Comparison of ENCODE assay signal across 13 cellular contexts in the genomic region with DNA sequence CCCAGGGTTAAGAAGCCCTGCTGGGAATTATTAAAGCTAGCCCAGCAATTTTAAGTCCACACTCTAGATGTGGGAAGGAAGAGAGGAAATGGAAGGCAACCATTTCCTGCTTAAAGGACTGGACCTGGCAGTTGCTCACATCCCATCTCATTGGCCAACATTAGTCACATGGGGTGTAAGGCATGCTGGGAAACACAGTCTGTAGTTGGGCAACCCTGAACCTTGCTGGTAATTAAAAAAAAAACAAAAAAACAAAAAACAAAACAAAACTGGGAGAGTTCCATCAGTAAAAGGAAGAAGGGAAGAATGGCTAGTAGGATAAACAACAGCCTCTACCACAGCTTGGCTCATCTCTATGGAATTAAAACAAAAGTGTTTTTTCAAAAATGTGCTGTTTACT.
A peak's percentile ranks its signal among the peaks of the same experiment; 100 is the strongest.
DNase-seq lines count a peak whose midpoint lies in the region; ATAC-seq, FAIRE-seq and TF ChIP-seq lines count a peak whose summit lies in the region.
"Had no signal": no experiment of that assay in that cellular context is flagged by ENCODE, and none has a peak within 500 bp of the region (broad histone marks: within the 10 kb centered on the region; RNA-seq: fewer than 3 reads in every experiment).

No MANE protein-coding gene starts in this region.

- H3K36me3 ChIP-seq in HepG2 (replicated peaks in 1 of 2; ENCODE audit: control insufficient read depth in 1 of 2, insufficient read depth in 2 of 2, low read length in 2 of 2): no peaks in the 10 kb centered on the region
- no peaks in the 10 kb centered on the region for H3K36me3 ChIP-seq in right lobe of liver
- H3K36me3 ChIP-seq in endodermal cell (ENCODE audit: control insufficient read depth, insufficient read depth, low read length): no peaks in the 10 kb centered on the region

- H3K4me1 ChIP-seq in HepG2 (ENCODE audit: insufficient read depth, low read length) (peaks cover 22% of the 10 kb centered on the region), right lobe of liver (peaks cover 0 to 7% (median 2%) of the 10 kb centered on the region in 4 donors), endodermal cell (ENCODE audit: control insufficient read depth, insufficient read depth, low read length) (peaks cover 12% of the 10 kb centered on the region)

- no peaks in the 10 kb centered on the region for H3K79me2 ChIP-seq in HepG2 (ENCODE audit: insufficient read depth, low read length)

- BruUV-seq in HepG2 (replicated peaks; lab: Mats Ljungman, UMichigan): no TSS peak

- no peak overlapping the region for H3K4me2 ChIP-seq in HepG2 (ENCODE audit: low read depth, low read length)

- H3K27ac ChIP-seq in HepG2 (ENCODE audit: extremely low read length, insufficient read depth, low read length) (no peak overlapping the region), right lobe of liver (no peak overlapping the region), endodermal cell (ENCODE audit: low read depth, low read length) (no peak overlapping the region)
- H3K27ac ChIP-seq: RWPE1 had no signal

- H3K4me3 ChIP-seq in HepG2 (replicated peaks in 1 of 3; ENCODE audit: insufficient read depth in 1 of 3, low read depth in 2 of 3, low read length in 3 of 3): no peak overlapping the region
- no peak overlapping the region for H3K4me3 ChIP-seq in right lobe of liver
- H3K4me3 ChIP-seq in endodermal cell (ENCODE audit: low read length): no peak overlapping the region
- H3K4me3 ChIP-seq: mucosa of descending colon had no signal

- no peak overlapping the region for H2AFZ ChIP-seq in HepG2 (ENCODE audit: low read length)

- H3K4me3 Mint-ChIP-seq in endodermal cell: no peak overlapping the region
- no peak overlapping the region for H3K4me3 Mint-ChIP-seq in nephron progenitor cell
- H3K4me3 Mint-ChIP-seq: B cell had no signal

- CTCF ChIA-PET in HepG2 (lab: Yijun Ruan, JAX; ENCODE audit: low intra/inter-chr PET ratio, low total read pairs): no interaction called here

- H3K9me3 Mint-ChIP-seq in endodermal cell (peaks cover 8% of the 10 kb centered on the region), nephron progenitor cell (peaks cover 11% of the 10 kb centered on the region)

- H3K27me3 Mint-ChIP-seq in endodermal cell (ENCODE audit: insufficient read depth): no peaks in the 10 kb centered on the region
- no peaks in the 10 kb centered on the region for H3K27me3 Mint-ChIP-seq in nephron progenitor cell (ENCODE audit: low read depth, poor library complexity)
- H3K27me3 Mint-ChIP-seq: B cell had no signal

- no peaks in the 10 kb centered on the region for H3K27me3 ChIP-seq in HepG2 (ENCODE audit: control insufficient read depth in 1 of 2, insufficient read depth in 2 of 2, low read length in 2 of 2)
- no peaks in the 10 kb centered on the region for H3K27me3 ChIP-seq in right lobe of liver
- no peaks in the 10 kb centered on the region for H3K27me3 ChIP-seq in endodermal cell (ENCODE audit: control insufficient read depth, insufficient read depth, low read length, poor library complexity, severe bottlenecking)

- TF ChIP-seq POLR2A in HepG2 (IDR thresholded peaks at IDR 0.05; ENCODE audit: insufficient read depth in 1 of 2, low read depth in 2 of 2, low read length in 2 of 2): no peak
- TF ChIP-seq POLR2A in right lobe of liver (IDR thresholded peaks at IDR 0.05): no peak

- peaks cover 8% of the 10 kb centered on the region for H3K36me3 Mint-ChIP-seq in endodermal cell (ENCODE audit: low read depth)
- peaks cover 13% of the 10 kb centered on the region for H3K36me3 Mint-ChIP-seq in nephron progenitor cell (ENCODE audit: low read depth)

- no peak for FAIRE-seq in HepG2 (lab: Jason Lieb, UNC)
- FAIRE-seq in RCC 7860 (lab: Jason Lieb, UNC): no peak

- intact Hi-C loops in HepG2 (cut with micrococcal nuclease; ENCODE audit: unreplicated experiment) (no loop called here), right lobe of liver (cut with DNase I) (no loop called here)

- H3K9me3 ChIP-seq in HepG2 (ENCODE audit: low read length) (no peaks in the 10 kb centered on the region), right lobe of liver (no peaks in the 10 kb centered on the region), endodermal cell (ENCODE audit: control insufficient read depth, low read length) (no peaks in the 10 kb centered on the region)
- H3K9me3 ChIP-seq: mucosa of descending colon had no signal

- in situ Hi-C loops in HepG2 (cut with HindIII; ENCODE audit: extremely low pct_ligation_motif_present, low pct_unique_long_range_greater_than_20kb) (no loop called here), KBM-7 (cut with MboI; ENCODE audit: low pct_unique_long_range_greater_than_20kb, low sequenced_read_pairs) (no loop called here)

- DNase-seq in HepG2 (ENCODE audit: low spot score) (no peak), right lobe of liver (no peak), endodermal cell (no peak), nephron progenitor cell (no peak), globus pallidus (ENCODE audit: low spot score) (no peak), RCC 7860 (ENCODE audit: low spot score) (no peak), KBM-7 (no peak)
- no peak for DNase-seq in activated naive CD4-positive, alpha-beta T cell (lab: John Stamatoyannopoulos, UW)
- DNase-seq: effector memory CD4-positive, alpha-beta T cell; mucosa of descending colon; NCI-H345 had no signal

- no peak for ATAC-seq in HepG2
- no peak for ATAC-seq in right lobe of liver
- ATAC-seq: mucosa of descending colon had no signal

- POLR2A ChIA-PET in HepG2 (lab: Yijun Ruan, JAX): interaction anchor here (1.8 kb wide), 1 partner anchor 29 kb away, joined by 4 read pairs; no protein-coding TSS in a partner anchor

- H3K27ac Mint-ChIP-seq in endodermal cell (peak overlapping the region; percentile 72), nephron progenitor cell (peak overlapping the region; percentile 96)
- H3K27ac Mint-ChIP-seq: B cell had no signal

- H4K20me1 ChIP-seq in HepG2 (ENCODE audit: insufficient read depth, low read length): no peaks in the 10 kb centered on the region

- no peak overlapping the region for H3K9ac ChIP-seq in HepG2 (ENCODE audit: insufficient read depth, low read depth, low read length)
- H3K9ac ChIP-seq in endodermal cell (ENCODE audit: extremely low read depth, low read length, poor library complexity, severe bottlenecking): no peak overlapping the region

- H3K4me1 Mint-ChIP-seq in endodermal cell: peaks cover 29% of the 10 kb centered on the region
- peaks cover 65% of the 10 kb centered on the region for H3K4me1 Mint-ChIP-seq in nephron progenitor cell
- H3K4me1 Mint-ChIP-seq: B cell had no signal

- TF ChIP-seq EP300 in HepG2 (IDR thresholded peaks at IDR 0.05; ENCODE audit: low read depth in 2 of 2, low read length in 2 of 2): no peak
- no peak for TF ChIP-seq EP300 in HepG2 (CRISPR knock-in tag; IDR thresholded peaks at IDR 0.05; ENCODE audit: borderline replicate concordance)

- TF ChIP-seq CTCF in HepG2 (CRISPR knock-in tag; IDR thresholded peaks at IDR 0.05): no peak
- TF ChIP-seq CTCF in right lobe of liver (IDR thresholded peaks at IDR 0.05): no peak
- TF ChIP-seq CTCF in endodermal cell (conservative IDR thresholded peaks at IDR 0.05): no peak
- TF ChIP-seq CTCF in nephron progenitor cell (IDR thresholded peaks at IDR 0.05): no peak

- no peak for TF ChIP-seq RAD21 in HepG2 (CRISPR knock-in tag; IDR thresholded peaks at IDR 0.05)

TF ChIP-seq in HepG2, 621 proteins besides CTCF, POLR2A, EP300 and RAD21:
- TF ChIP-seq CC2D1A (CRISPR knock-in tag; IDR thresholded peaks at IDR 0.05) (no peak), ZNF143 (CRISPR knock-in tag; IDR thresholded peaks at IDR 0.05) (peak; percentile 28; the same call in 1 of the 2 replicates), HNRNPUL1 (IDR thresholded peaks at IDR 0.05; ENCODE audit: low read depth, low read length) (no peak), ZNF383 (CRISPR knock-in tag; IDR thresholded peaks at IDR 0.05; ENCODE audit: borderline replicate concordance) (no peak), NFYC (CRISPR knock-in tag; IDR thresholded peaks at IDR 0.05) (peak; percentile 38; the same call in 1 of the 2 replicates), RFX1 (IDR thresholded peaks at IDR 0.05) (no peak), ZNF747 (CRISPR knock-in tag; IDR thresholded peaks at IDR 0.05; ENCODE audit: borderline replicate concordance) (no peak)
- TF ChIP-seq, protein P1, sequence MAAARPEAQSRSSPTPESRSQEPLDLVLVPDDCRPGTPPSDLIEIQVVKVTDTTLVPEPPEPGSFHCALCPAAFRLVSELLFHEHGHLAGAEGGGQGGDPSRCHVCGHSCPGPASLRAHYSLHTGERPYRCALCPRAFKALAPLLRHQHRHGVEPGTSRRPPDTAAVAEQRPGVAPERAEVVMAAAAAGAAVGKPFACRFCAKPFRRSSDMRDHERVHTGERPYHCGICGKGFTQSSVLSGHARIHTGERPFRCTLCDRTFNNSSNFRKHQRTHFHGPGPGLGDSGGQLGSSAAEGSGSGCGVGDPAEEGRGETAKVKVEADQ (CRISPR knock-in tag; IDR thresholded peaks at IDR 0.05; ENCODE audit: borderline replicate concordance): no peak
- TF ChIP-seq, protein P2, sequence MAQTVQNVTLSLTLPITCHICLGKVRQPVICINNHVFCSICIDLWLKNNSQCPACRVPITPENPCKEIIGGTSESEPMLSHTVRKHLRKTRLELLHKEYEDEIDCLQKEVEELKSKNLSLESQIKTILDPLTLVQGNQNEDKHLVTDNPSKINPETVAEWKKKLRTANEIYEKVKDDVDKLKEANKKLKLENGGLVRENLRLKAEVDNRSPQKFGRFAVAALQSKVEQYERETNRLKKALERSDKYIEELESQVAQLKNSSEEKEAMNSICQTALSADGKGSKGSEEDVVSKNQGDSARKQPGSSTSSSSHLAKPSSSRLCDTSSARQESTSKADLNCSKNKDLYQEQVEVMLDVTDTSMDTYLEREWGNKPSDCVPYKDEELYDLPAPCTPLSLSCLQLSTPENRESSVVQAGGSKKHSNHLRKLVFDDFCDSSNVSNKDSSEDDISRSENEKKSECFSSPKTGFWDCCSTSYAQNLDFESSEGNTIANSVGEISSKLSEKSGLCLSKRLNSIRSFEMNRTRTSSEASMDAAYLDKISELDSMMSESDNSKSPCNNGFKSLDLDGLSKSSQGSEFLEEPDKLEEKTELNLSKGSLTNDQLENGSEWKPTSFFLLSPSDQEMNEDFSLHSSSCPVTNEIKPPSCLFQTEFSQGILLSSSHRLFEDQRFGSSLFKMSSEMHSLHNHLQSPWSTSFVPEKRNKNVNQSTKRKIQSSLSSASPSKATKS (CRISPR knock-in tag; IDR thresholded peaks at IDR 0.05): no peak
- TF ChIP-seq, protein P3, sequence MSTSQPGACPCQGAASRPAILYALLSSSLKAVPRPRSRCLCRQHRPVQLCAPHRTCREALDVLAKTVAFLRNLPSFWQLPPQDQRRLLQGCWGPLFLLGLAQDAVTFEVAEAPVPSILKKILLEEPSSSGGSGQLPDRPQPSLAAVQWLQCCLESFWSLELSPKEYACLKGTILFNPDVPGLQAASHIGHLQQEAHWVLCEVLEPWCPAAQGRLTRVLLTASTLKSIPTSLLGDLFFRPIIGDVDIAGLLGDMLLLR (CRISPR knock-in tag; IDR thresholded peaks at IDR 0.05): no peak
